In the genomic region with DNA sequence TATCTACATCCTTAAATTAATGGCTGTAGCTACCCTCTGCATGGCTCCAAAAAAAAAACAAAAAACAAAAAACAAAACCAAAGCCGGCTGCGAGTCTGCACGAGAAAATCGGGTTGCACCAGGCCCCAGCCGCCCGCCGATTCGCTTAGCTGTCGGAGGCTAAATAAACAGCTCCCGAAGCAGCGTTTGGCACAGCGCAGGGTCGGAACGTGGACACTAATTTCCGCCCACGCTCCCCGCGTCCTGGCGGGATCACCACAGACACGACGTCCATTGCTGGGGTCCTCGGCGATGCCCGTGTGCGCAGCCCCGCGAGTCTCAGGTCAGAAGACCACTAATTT, we compare ENCODE assay signal across 8 cellular contexts. TPM values are rescaled to one million over a fixed set of nuclear protein-coding genes. Genes with fewer than 3 reads are reported as not detected.
DNase-seq lines count a peak whose midpoint lies in the region; ATAC-seq, FAIRE-seq and TF ChIP-seq lines count a peak whose summit lies in the region.

No MANE protein-coding gene starts in this region.

- TF ChIP-seq CTCF in 22Rv1 (IDR thresholded peaks at IDR 0.05) (no peak), MCF 10A (IDR thresholded peaks at IDR 0.05; ENCODE audit: unreplicated experiment) (no peak), keratinocyte (optimal IDR thresholded peaks at IDR 0.05 in 1 of 3, IDR thresholded peaks at IDR 0.05 in 1 of 3, conservative IDR thresholded peaks at IDR 0.05 in 1 of 3; ENCODE audit: extremely low read depth in 1 of 3, insufficient read depth in 2 of 3, low read length in 3 of 3) (no peak)

- no TSS peak for BruUV-seq in MCF 10A (replicated peaks; lab: Mats Ljungman, UMichigan)

- H3K27me3 Mint-ChIP-seq in T-helper 17 cell (no peaks in the 10 kb centered on the region), MCF 10A (ENCODE audit: insufficient read depth, unreplicated experiment) (no peaks in the 10 kb centered on the region)

- H3K79me2 ChIP-seq in keratinocyte (ENCODE audit: control insufficient read depth, insufficient read depth, low read length) = peaks cover 41% of the 10 kb centered on the region

- CTCF ChIA-PET in MCF 10A (lab: Yijun Ruan, JAX) = interaction anchor here (0.5 to 1.2 kb wide), 4 partner anchors 49 to 481 kb away, joined by 3 to 5 read pairs (median 4); no protein-coding TSS in a partner anchor

- H3K9me1 ChIP-seq in keratinocyte (ENCODE audit: control insufficient read depth, extremely low read depth, insufficient read depth, low read length) = no peaks in the 10 kb centered on the region

- no peak for TF ChIP-seq RAD21 in Ishikawa (IDR thresholded peaks at IDR 0.05; ENCODE audit: low read depth)

- dilution Hi-C loops in keratinocyte (cut with MboI; ENCODE audit: extremely low pct_ligation_motif_present, low sequenced_read_pairs) = no loop called here

- no peak for FAIRE-seq in keratinocyte (lab: Jason Lieb, UNC)

- H3K4me3 Mint-ChIP-seq in T-helper 17 cell (peak overlapping the region; percentile 100), MCF 10A (ENCODE audit: unreplicated experiment) (peak overlapping the region; percentile 99)

- H3K27me3 ChIP-seq in keratinocyte (ENCODE audit: control insufficient read depth, extremely low read depth, insufficient read depth, low read length) = no peaks in the 10 kb centered on the region

- H3K4me2 ChIP-seq in keratinocyte (ENCODE audit: control insufficient read depth, extremely low read depth, insufficient read depth, low read depth, low read length) = peak overlapping the region; percentile 95

- H3K36me3 Mint-ChIP-seq in T-helper 17 cell (ENCODE audit: low read depth) (peaks cover 5% of the 10 kb centered on the region), MCF 10A (ENCODE audit: insufficient read depth, unreplicated experiment) (peaks cover 25% of the 10 kb centered on the region)

- H3K27ac ChIP-seq in 22Rv1 (peak overlapping the region; percentile 83), keratinocyte (ENCODE audit: control insufficient read depth, insufficient read depth, low read length) (peak overlapping the region; percentile 95)

- no peaks in the 10 kb centered on the region for H3K36me3 ChIP-seq in keratinocyte (ENCODE audit: control insufficient read depth in 2 of 2, extremely low read depth in 1 of 2, insufficient read depth in 2 of 2, low read length in 2 of 2)

- H3K9ac ChIP-seq in keratinocyte (ENCODE audit: control insufficient read depth, extremely low read depth, insufficient read depth, low read length) = peak overlapping the region; percentile 97

- peaks cover 31% of the 10 kb centered on the region for H3K4me1 ChIP-seq in keratinocyte (ENCODE audit: control insufficient read depth, extremely low read depth, insufficient read depth, low read length)

- peak in 2 of 3 donors; percentile 15 to 22 for DNase-seq in T-helper 17 cell
- DNase-seq in MCF 10A (ENCODE audit: unreplicated experiment) = peak; percentile 61
- DNase-seq in keratinocyte (ENCODE audit: low read depth, low spot score) = no peak
- DNase-seq in stimulated activated CD4-positive, alpha-beta T cell treated with anti-CD3 and anti-CD28 coated beads, Interleukin-1b, Interleukin-23, amount 100 ng/mL, for 24 hours (ENCODE audit: low read depth in 4 of 4, low spot score in 1 of 4) = peak; percentile 22 to 35 (median 28)

- TF ChIP-seq EP300 in Ishikawa (IDR thresholded peaks at IDR 0.05; ENCODE audit: borderline replicate concordance) = no peak

- H3K4me1 Mint-ChIP-seq in T-helper 17 cell (peaks cover 26% of the 10 kb centered on the region), MCF 10A (ENCODE audit: insufficient read depth, unreplicated experiment) (peaks cover 35% of the 10 kb centered on the region)

- H3K9me3 ChIP-seq in T-helper 17 cell (ENCODE audit: control insufficient read depth, low read length, poor library complexity, severe bottlenecking) (no peaks in the 10 kb centered on the region), keratinocyte (ENCODE audit: control insufficient read depth, low read depth, low read length) (no peaks in the 10 kb centered on the region)

- H2AFZ ChIP-seq in keratinocyte (ENCODE audit: control insufficient read depth, low read length) = peak overlapping the region; percentile 99

- peak overlapping the region; percentile 73 to 86 (median 77) for H3K4me3 ChIP-seq in keratinocyte (ENCODE audit: control insufficient read depth in 2 of 3, extremely low read depth in 1 of 3, insufficient read depth in 2 of 3, low read depth in 1 of 3, low read length in 3 of 3)

- intact Hi-C loops in MCF 10A (cut with micrococcal nuclease) = loop anchor here (2.0 to 5.0 kb wide), 3 partner anchors 41 to 418 kb away; partner anchors contain the start of gene RAD52

- H3K27ac Mint-ChIP-seq in T-helper 17 cell (peak overlapping the region; percentile 90), MCF 10A (ENCODE audit: low read depth, unreplicated experiment) (peak overlapping the region; percentile 56)

- H3K9me3 Mint-ChIP-seq in MCF 10A (ENCODE audit: unreplicated experiment) = no peaks in the 10 kb centered on the region

- ATAC-seq in GM18868 (IDR thresholded peaks at IDR 0.05; ENCODE audit: unreplicated experiment) (peak; percentile 15), T-helper 17 cell (peak; percentile 8), GM18861 (IDR thresholded peaks at IDR 0.05; ENCODE audit: unreplicated experiment) (no peak)

- POLR2A ChIA-PET in MCF 10A (lab: Yijun Ruan, JAX) = interaction anchor here (0.5 to 6.4 kb wide), 21 partner anchors 14 to 717 kb away, joined by 3 to 62 read pairs (median 4); partner anchors contain the start of genes RAD52 and WNK1

- H4K20me1 ChIP-seq in keratinocyte (ENCODE audit: control insufficient read depth, extremely low read depth, insufficient read depth, low read length) = no peaks in the 10 kb centered on the region

TF ChIP-seq in Ishikawa, 13 proteins besides CTCF, POLR2A, EP300 and RAD21 (continues in another document):
- peak; percentile 98 for TF ChIP-seq EGR1 (IDR thresholded peaks at IDR 0.05)
- TF ChIP-seq TAF1 (IDR thresholded peaks at IDR 0.05; ENCODE audit: low read depth) = no peak
- TF ChIP-seq NFIC (IDR thresholded peaks at IDR 0.05) = 0 out of 2 replicates have a peak, but pooled peaks have one; percentile 38
- peak; percentile 52 for TF ChIP-seq YY1 (IDR thresholded peaks at IDR 0.05; ENCODE audit: low read depth)
- TF ChIP-seq, protein P1, sequence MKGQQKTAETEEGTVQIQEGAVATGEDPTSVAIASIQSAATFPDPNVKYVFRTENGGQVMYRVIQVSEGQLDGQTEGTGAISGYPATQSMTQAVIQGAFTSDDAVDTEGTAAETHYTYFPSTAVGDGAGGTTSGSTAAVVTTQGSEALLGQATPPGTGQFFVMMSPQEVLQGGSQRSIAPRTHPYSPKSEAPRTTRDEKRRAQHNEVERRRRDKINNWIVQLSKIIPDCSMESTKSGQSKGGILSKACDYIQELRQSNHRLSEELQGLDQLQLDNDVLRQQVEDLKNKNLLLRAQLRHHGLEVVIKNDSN (IDR thresholded peaks at IDR 0.05) = no peak
- no peak for TF ChIP-seq FOXM1 (IDR thresholded peaks at IDR 0.05; ENCODE audit: borderline replicate concordance, low read depth)
- no peak for TF ChIP-seq CEBPB (IDR thresholded peaks at IDR 0.05)
- no peak for TF ChIP-seq ZBTB7A (IDR thresholded peaks at IDR 0.05; ENCODE audit: low read depth)
- no peak for TF ChIP-seq REST (IDR thresholded peaks at IDR 0.05; ENCODE audit: low read depth)

RNA-seq across cellular contexts. Expression of gene ERC1, which starts 0.7 kb away (rescaled TPM):
- total RNA-seq in T-helper 17 cell (10 to 100 TPM; 46.7 to 52.1 TPM), MCF 10A (2022) (55.1 and 86.8 TPM in 2 replicates)
- 13.1 to 23.9 TPM (median 16.1 TPM) in 3 replicates for polyA plus RNA-seq in keratinocyte
- polyA plus RNA-seq in keratinocyte (2011; ENCODE audit: low read depth) = 77.6 TPM
- polyA plus RNA-seq in keratinocyte (2011; cell fraction: cytosol; rRNA removed) = 15.3 and 17.2 TPM in 2 replicates
- 43.6 and 49.0 TPM in 2 replicates for polyA plus RNA-seq in keratinocyte (2011; cell fraction: nucleus; rRNA removed)
- 14.2 and 28.4 TPM in 2 replicates for polyA plus RNA-seq in keratinocyte (2012; ENCODE audit: low replicate concordance)
- polyA minus RNA-seq in keratinocyte = 48.5 to 75.9 TPM (median 70.3 TPM) in 3 replicates
- 28.8 TPM for polyA minus RNA-seq in keratinocyte (2011; cell fraction: cytosol; rRNA and poly(A)+ RNA removed)
- 56.7 and 120 TPM in 2 replicates for polyA minus RNA-seq in keratinocyte (2011; cell fraction: nucleus; rRNA and poly(A)+ RNA removed)

RNA-seq across cellular contexts. Expression of gene RAD52, which starts 40.8 kb away (rescaled TPM):
- total RNA-seq in T-helper 17 cell (10 to 100 TPM; 11.9 to 13.3 TPM), MCF 10A (2022) (26.0 and 27.9 TPM in 2 replicates)
- polyA plus RNA-seq in keratinocyte = 8.3 to 11.2 TPM (median 9.8 TPM) in 3 replicates
- polyA plus RNA-seq in keratinocyte (2011; ENCODE audit: low read depth) = 10.9 TPM
- 3.4 and 4.2 TPM in 2 replicates for polyA plus RNA-seq in keratinocyte (2011; cell fraction: cytosol; rRNA removed)
- 20.1 and 22.5 TPM in 2 replicates for polyA plus RNA-seq in keratinocyte (2011; cell fraction: nucleus; rRNA removed)
- 5.4 and 5.7 TPM in 2 replicates for polyA plus RNA-seq in keratinocyte (2012; ENCODE audit: low replicate concordance)
- polyA minus RNA-seq in keratinocyte = 16.8 to 20.7 TPM (median 20.0 TPM) in 3 replicates
- 9.8 TPM for polyA minus RNA-seq in keratinocyte (2011; cell fraction: cytosol; rRNA and poly(A)+ RNA removed)
- polyA minus RNA-seq in keratinocyte (2011; cell fraction: nucleus; rRNA and poly(A)+ RNA removed) = 9.2 and 9.7 TPM in 2 replicates
